Comparison of ENCODE assay signal across 1 cellular context in genomic region chr11:416051-416756, GRCh38.
A peak's percentile ranks its signal among the peaks of the same experiment; 100 is the strongest.
TF ChIP-seq lines count a peak whose summit lies in the region.

No MANE protein-coding gene starts in this region.

TF ChIP-seq in HepG2, 621 proteins besides CTCF, POLR2A, EP300 and RAD21 (continued from another document):
- peak; percentile 71; the same call in 1 of the 2 replicates for TF ChIP-seq NFAT5 (CRISPR knock-in tag; IDR thresholded peaks at IDR 0.05)
- TF ChIP-seq, protein P1, sequence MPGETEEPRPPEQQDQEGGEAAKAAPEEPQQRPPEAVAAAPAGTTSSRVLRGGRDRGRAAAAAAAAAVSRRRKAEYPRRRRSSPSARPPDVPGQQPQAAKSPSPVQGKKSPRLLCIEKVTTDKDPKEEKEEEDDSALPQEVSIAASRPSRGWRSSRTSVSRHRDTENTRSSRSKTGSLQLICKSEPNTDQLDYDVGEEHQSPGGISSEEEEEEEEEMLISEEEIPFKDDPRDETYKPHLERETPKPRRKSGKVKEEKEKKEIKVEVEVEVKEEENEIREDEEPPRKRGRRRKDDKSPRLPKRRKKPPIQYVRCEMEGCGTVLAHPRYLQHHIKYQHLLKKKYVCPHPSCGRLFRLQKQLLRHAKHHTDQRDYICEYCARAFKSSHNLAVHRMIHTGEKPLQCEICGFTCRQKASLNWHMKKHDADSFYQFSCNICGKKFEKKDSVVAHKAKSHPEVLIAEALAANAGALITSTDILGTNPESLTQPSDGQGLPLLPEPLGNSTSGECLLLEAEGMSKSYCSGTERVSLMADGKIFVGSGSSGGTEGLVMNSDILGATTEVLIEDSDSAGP (CRISPR knock-in tag; IDR thresholded peaks at IDR 0.05; ENCODE audit: borderline replicate concordance): peak; percentile 66; the same call in 1 of the 2 replicates
- peak; percentile 53; the same call in 1 of the 2 replicates for TF ChIP-seq YEATS4 (CRISPR knock-in tag; IDR thresholded peaks at IDR 0.05; ENCODE audit: borderline replicate concordance)
- TF ChIP-seq, protein P2, sequence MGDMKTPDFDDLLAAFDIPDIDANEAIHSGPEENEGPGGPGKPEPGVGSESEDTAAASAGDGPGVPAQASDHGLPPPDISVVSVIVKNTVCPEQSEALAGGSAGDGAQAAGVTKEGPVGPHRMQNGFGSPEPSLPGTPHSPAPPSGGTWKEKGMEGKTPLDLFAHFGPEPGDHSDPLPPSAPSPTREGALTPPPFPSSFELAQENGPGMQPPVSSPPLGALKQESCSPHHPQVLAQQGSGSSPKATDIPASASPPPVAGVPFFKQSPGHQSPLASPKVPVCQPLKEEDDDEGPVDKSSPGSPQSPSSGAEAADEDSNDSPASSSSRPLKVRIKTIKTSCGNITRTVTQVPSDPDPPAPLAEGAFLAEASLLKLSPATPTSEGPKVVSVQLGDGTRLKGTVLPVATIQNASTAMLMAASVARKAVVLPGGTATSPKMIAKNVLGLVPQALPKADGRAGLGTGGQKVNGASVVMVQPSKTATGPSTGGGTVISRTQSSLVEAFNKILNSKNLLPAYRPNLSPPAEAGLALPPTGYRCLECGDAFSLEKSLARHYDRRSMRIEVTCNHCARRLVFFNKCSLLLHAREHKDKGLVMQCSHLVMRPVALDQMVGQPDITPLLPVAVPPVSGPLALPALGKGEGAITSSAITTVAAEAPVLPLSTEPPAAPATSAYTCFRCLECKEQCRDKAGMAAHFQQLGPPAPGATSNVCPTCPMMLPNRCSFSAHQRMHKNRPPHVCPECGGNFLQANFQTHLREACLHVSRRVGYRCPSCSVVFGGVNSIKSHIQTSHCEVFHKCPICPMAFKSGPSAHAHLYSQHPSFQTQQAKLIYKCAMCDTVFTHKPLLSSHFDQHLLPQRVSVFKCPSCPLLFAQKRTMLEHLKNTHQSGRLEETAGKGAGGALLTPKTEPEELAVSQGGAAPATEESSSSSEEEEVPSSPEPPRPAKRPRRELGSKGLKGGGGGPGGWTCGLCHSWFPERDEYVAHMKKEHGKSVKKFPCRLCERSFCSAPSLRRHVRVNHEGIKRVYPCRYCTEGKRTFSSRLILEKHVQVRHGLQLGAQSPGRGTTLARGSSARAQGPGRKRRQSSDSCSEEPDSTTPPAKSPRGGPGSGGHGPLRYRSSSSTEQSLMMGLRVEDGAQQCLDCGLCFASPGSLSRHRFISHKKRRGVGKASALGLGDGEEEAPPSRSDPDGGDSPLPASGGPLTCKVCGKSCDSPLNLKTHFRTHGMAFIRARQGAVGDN (CRISPR knock-in tag; IDR thresholded peaks at IDR 0.05): peak; percentile 83
- no peak for TF ChIP-seq ARID5B (CRISPR knock-in tag; IDR thresholded peaks at IDR 0.05)
- TF ChIP-seq ZNF709 (CRISPR knock-in tag; IDR thresholded peaks at IDR 0.05): no peak
- no peak for TF ChIP-seq KDM3A (CRISPR knock-in tag; IDR thresholded peaks at IDR 0.05; ENCODE audit: low read depth)
